9 cellular contexts compared by ENCODE assay signal in the genomic region with DNA sequence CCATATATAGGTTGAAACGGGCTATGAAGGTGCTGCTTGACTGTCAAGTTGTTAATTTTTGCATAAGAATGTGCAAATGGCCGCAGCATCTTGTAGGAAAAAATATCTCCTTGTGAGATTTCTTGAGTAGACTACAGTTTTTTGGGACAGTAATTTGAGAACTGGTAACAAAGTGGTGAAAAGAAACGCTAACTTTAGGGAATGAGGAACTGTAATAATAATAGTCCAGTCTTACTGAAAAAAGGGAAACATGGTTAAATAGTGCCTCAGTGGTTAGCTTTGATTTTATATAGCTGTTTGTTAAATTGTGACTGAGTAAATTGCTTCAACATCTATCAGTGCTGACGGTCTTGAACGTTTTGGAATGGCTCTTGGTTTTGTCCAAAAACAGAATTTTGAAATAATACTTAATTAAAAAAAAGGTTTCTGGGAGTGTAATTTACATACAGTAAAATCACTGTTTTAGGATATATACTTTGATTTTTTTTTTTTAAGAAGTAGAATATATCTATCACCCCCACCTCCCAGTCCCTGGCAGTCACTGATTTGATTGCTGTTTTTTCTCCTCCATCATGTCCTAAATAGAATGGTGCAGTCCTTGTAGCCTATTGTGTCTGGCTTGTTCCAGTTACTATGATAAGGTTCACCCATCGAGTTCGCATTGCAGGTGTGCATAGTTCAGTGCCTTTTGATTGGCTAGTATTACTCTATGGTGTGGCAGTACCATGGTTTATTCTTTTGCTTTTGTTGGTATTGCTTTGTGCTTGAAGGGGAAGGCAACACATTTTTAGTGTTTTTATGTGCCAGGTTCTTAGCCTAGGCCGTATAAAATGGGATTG. TPM values are rescaled to one million over a fixed set of nuclear protein-coding genes. Genes with fewer than 3 reads are reported as not detected.
DNase-seq lines count a peak whose midpoint lies in the region; ATAC-seq, FAIRE-seq and TF ChIP-seq lines count a peak whose summit lies in the region.
"Had no signal": no experiment of that assay in that cellular context is flagged by ENCODE, and none has a peak within 500 bp of the region (broad histone marks: within the 10 kb centered on the region; RNA-seq: fewer than 3 reads in every experiment).

No MANE protein-coding gene starts in this region.

- H3K27me3 Mint-ChIP-seq in CD4-positive, alpha-beta T cell: no peaks in the 10 kb centered on the region
- peaks cover 4% of the 10 kb centered on the region for H3K27me3 Mint-ChIP-seq in nephron progenitor cell (ENCODE audit: low read depth, poor library complexity)

- no peaks in the 10 kb centered on the region for H3K27me3 ChIP-seq in CD4-positive, alpha-beta T cell (ENCODE audit: control insufficient read depth, insufficient read depth, low read length)
- no peaks in the 10 kb centered on the region for H3K27me3 ChIP-seq in NT2/D1 (ENCODE audit: insufficient read depth, insufficient read length)
- H3K27me3 ChIP-seq in ectodermal cell (ENCODE audit: control insufficient read depth, insufficient read depth, low read length, poor library complexity, severe bottlenecking): no peaks in the 10 kb centered on the region
- no peaks in the 10 kb centered on the region for H3K27me3 ChIP-seq in pancreas

- H3K4me1 ChIP-seq in NT2/D1 (ENCODE audit: insufficient read depth, insufficient read length): peaks cover 2% of the 10 kb centered on the region
- H3K4me1 ChIP-seq in ectodermal cell (ENCODE audit: control insufficient read depth, insufficient read depth, low read length): peaks cover 13% of the 10 kb centered on the region
- H3K4me1 ChIP-seq in pancreas: peaks cover 32 to 57% (median 52%) of the 10 kb centered on the region in 3 donors

- peak overlapping the region; percentile 97 for H3K27ac Mint-ChIP-seq in CD4-positive, alpha-beta T cell
- H3K27ac Mint-ChIP-seq in nephron progenitor cell: no peak overlapping the region

- intact Hi-C loops in CD4-positive, alpha-beta T cell (cut with DNase I, micrococcal nuclease): loop anchor here (5.0 kb wide), 6 partner anchors 33 to 1293 kb away; partner anchors contain the start of genes PMM2 (in 2 of the 2), TMEM186 (in 2 of the 2), ATF7IP2 (in 1 of the 2) and CARHSP1 (in 1 of the 2)
- intact Hi-C loops in pancreas (cut with DNase I): no loop called here

- no peak for DNase-seq in CD4-positive, alpha-beta T cell
- no peak for DNase-seq in NT2/D1 (ENCODE audit: low read depth, low spot score)
- DNase-seq in nephron progenitor cell: no peak
- DNase-seq in pancreas: no peak
- DNase-seq in HK-2 (ENCODE audit: unreplicated experiment): no peak
- no peak for DNase-seq in NCI-H2081 (lab: John Stamatoyannopoulos, UW)
- no peak for DNase-seq in AML-193 (lab: John Stamatoyannopoulos, UW)
- DNase-seq: kidney glomerular epithelial cell had no signal

- ATAC-seq in CD4-positive, alpha-beta T cell (ENCODE audit: poor library complexity): no peak
- no peak for ATAC-seq in pancreas

- peaks cover 75% of the 10 kb centered on the region for H3K36me3 Mint-ChIP-seq in CD4-positive, alpha-beta T cell (ENCODE audit: low read depth)
- H3K36me3 Mint-ChIP-seq in nephron progenitor cell (ENCODE audit: low read depth): peaks cover 50% of the 10 kb centered on the region

- H3K9me3 ChIP-seq in CD4-positive, alpha-beta T cell (ENCODE audit: control insufficient read depth, low read length): no peaks in the 10 kb centered on the region
- H3K9me3 ChIP-seq in NT2/D1 (ENCODE audit: insufficient read depth, low read length) (no peaks in the 10 kb centered on the region), ectodermal cell (ENCODE audit: control insufficient read depth, low read length) (no peaks in the 10 kb centered on the region), pancreas (no peaks in the 10 kb centered on the region)

- peaks cover 72% of the 10 kb centered on the region for H3K4me1 Mint-ChIP-seq in CD4-positive, alpha-beta T cell (ENCODE audit: low read depth)
- H3K4me1 Mint-ChIP-seq in nephron progenitor cell: peaks cover 58% of the 10 kb centered on the region

- H3K9me3 Mint-ChIP-seq in CD4-positive, alpha-beta T cell: no peaks in the 10 kb centered on the region
- H3K9me3 Mint-ChIP-seq in nephron progenitor cell: no peaks in the 10 kb centered on the region

- H3K9ac ChIP-seq in NT2/D1 (ENCODE audit: insufficient read length, low read depth): peak overlapping the region; percentile 100

- H3K4me3 ChIP-seq in NT2/D1 (ENCODE audit: insufficient read length, low read depth) (peak overlapping the region; percentile 99), ectodermal cell (ENCODE audit: insufficient read depth, low read depth, low read length) (peak overlapping the region; percentile 90), pancreas (peak overlapping the region in 2 of 4 donors; percentile 79 to 94)

- H3K4me3 Mint-ChIP-seq in CD4-positive, alpha-beta T cell: peak overlapping the region; percentile 96
- H3K4me3 Mint-ChIP-seq in nephron progenitor cell: peak overlapping the region; percentile 98

- 48 to 53% methylated on average over 6 to 8 of the region's 8 CpGs for WGBS in ectodermal cell, 2 experiments
- 14 to 20% methylated on average over 8 of the region's 8 CpGs for WGBS in pancreas, 2 donors

- TF ChIP-seq CTCF in CD4-positive, alpha-beta T cell (IDR thresholded peaks at IDR 0.05): no peak
- TF ChIP-seq CTCF in nephron progenitor cell (IDR thresholded peaks at IDR 0.05) (no peak), pancreas (IDR thresholded peaks at IDR 0.05) (no peak)

- no peak for FAIRE-seq in pancreas (lab: Jason Lieb, UNC)

- H3K27ac ChIP-seq in CD4-positive, alpha-beta T cell (ENCODE audit: low read depth, low read length): no peak overlapping the region
- H3K27ac ChIP-seq in ectodermal cell (ENCODE audit: insufficient read depth, low read depth, low read length, poor library complexity, severe bottlenecking): no peak overlapping the region
- H3K27ac ChIP-seq in pancreas: no peak overlapping the region

- POLR2A ChIA-PET in CD4-positive, alpha-beta T cell (lab: Charles Lee): interaction anchor here (0.6 to 4.1 kb wide), 3 partner anchors 7 to 226 kb away, joined by 3 to 81 read pairs (median 52); partner anchors contain the start of gene CARHSP1

- CTCF ChIA-PET in CD4-positive, alpha-beta T cell (lab: Charles Lee): no interaction called here

- H3K36me3 ChIP-seq in NT2/D1 (ENCODE audit: insufficient read depth, insufficient read length, low read length) (peaks cover 63% of the 10 kb centered on the region), ectodermal cell (ENCODE audit: control insufficient read depth, insufficient read depth, low read length) (no peaks in the 10 kb centered on the region), pancreas (no peaks in the 10 kb centered on the region)

RNA-seq across cellular contexts. Expression of gene HAPSTR1, which starts 2.8 kb away (rescaled TPM):
- 100 to 1,000 TPM; 152 to 153 TPM for total RNA-seq in CD4-positive, alpha-beta T cell
- polyA plus RNA-seq in ectodermal cell (2013, experiment 1 of 4): 54.5 TPM
- polyA plus RNA-seq in ectodermal cell (2013, experiment 2 of 4): 63.8 TPM
- 32.6 TPM for polyA plus RNA-seq in ectodermal cell (2013, experiment 3 of 4)
- polyA plus RNA-seq in ectodermal cell (2013, experiment 4 of 4): 37.2 TPM
- total RNA-seq in pancreas: 10 to 100 TPM; 17.1 to 35.5 (median 23.6) TPM
- 10 to 100 TPM in 1 of 2 donors, 1 to 10 TPM in 1; 6.0 to 10.9 TPM for polyA plus RNA-seq in pancreas

Comparison
In these comparisons a context has a peak if more than half of its experiments do, and no peak if none do; other contexts are left out.
1. RNA of gene HAPSTR1, which starts 2.8 kb away (total RNA-seq): 152 to 153 TPM in CD4-positive, alpha-beta T cell; 17.1 to 35.5 TPM in pancreas; every median in the first group is over 4 times any median in the second.
2. intact Hi-C loops: an anchor here in CD4-positive, alpha-beta T cell (5.0 kb wide); none called in pancreas.